In the genomic region with DNA sequence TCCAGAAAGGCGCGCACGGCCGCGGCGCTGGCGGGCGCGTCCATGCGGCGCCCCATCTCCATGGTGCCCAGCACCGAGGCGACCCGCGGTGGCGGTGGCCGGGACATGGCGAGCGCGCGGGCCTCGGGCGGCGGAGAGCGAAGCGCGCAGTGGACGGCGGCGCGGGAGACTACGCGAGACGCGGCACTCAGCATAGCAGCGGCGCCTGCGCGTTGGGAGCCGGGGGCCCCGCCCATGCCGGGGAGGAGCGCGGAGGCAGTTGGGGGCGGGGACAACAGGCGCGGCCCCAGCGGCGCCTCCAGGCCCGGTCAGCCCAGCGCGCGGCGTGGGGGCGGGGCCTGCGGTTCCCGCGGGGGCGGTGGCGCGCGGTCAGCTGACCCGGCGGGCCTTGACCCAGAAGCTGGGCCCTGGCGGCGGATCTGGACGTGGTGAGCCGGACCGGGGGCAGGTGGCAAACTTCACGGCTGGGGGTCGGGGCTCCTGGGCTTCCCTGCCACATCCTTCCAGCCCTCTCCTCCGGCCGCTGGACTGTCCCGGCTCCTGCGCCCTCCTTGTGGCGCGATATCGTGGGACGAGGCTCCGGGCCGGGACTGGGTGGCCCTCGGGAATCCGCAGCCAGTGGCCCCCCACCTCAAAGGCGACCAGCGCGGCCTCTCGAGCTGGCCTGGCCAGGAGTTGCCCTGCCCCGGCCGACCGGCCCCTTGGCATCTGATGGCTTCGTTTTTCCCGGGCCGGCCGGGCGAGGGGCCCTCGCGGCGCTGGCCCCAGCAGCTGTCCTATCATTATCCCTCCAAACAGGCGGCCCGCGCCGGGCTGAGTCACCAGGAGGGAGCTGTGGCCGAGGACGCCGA, we compare ENCODE assay signal across 8 cellular contexts. TPM values are rescaled to one million over a fixed set of nuclear protein-coding genes. Genes with fewer than 3 reads are reported as not detected.
A peak's percentile ranks its signal among the peaks of the same experiment; 100 is the strongest.
DNase-seq lines count a peak whose midpoint lies in the region; ATAC-seq and TF ChIP-seq lines count a peak whose summit lies in the region.

A gene (minus strand): TSS at position 214 of the 851 bp plus-strand sequence. CDS start 20 bp downstream, at position 194.
A gene with protein sequence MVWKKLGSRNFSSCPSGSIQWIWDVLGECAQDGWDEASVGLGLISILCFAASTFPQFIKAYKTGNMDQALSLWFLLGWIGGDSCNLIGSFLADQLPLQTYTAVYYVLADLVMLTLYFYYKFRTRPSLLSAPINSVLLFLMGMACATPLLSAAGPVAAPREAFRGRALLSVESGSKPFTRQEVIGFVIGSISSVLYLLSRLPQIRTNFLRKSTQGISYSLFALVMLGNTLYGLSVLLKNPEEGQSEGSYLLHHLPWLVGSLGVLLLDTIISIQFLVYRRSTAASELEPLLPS (plus strand): TSS at position 396 of the 851 bp plus-strand sequence. CDS start 5,352 bp downstream, outside the sequence.

- H3K4me2 ChIP-seq in parathyroid adenoma (ENCODE audit: low read length), result peak within 1 kb of the TSS; percentile 98

- peak; percentile 48 to 93 for TF ChIP-seq POLR2A in thyroid gland (IDR thresholded peaks at IDR 0.05)

- H3K9ac ChIP-seq in adipocyte (ENCODE audit: low read length) (peak within 1 kb of the TSS; percentile 94), parathyroid adenoma (peak within 1 kb of the TSS; percentile 72)

- peaks cover 32% of the 10 kb centered on the region for H3K4me1 ChIP-seq in adipocyte (ENCODE audit: control insufficient read depth, insufficient read depth, low read length)
- H3K4me1 ChIP-seq in parathyroid adenoma, result no peaks in the 10 kb centered on the region
- peaks cover 9 to 20% of the 10 kb centered on the region in 2 donors for H3K4me1 ChIP-seq in thyroid gland

- H3K27me3 ChIP-seq in adipocyte (replicated peaks; ENCODE audit: control insufficient read depth, insufficient read depth, low read length) (no peaks in the 10 kb centered on the region), parathyroid adenoma (ENCODE audit: control insufficient read depth, insufficient read depth, low read length) (no peaks in the 10 kb centered on the region), thyroid gland (no peaks in the 10 kb centered on the region)

- intact Hi-C loops in Right ventricle myocardium superior (cut with DNase I), result no loop called here
- intact Hi-C loops in thyroid gland (cut with DNase I), result no loop called here

- TF ChIP-seq CTCF in GM12864 (IDR thresholded peaks at IDR 0.05; ENCODE audit: low read depth, low read length, missing control alignments) (no peak), parathyroid adenoma (IDR thresholded peaks at IDR 0.05) (no peak), thyroid gland (IDR thresholded peaks at IDR 0.05) (peak in 1 of 6 experiments; percentile 44)

- H3K79me2 ChIP-seq in parathyroid adenoma, result peaks cover under 1% of the 10 kb centered on the region

- peak within 1 kb of the TSS; percentile 86 for H2AFZ ChIP-seq in parathyroid adenoma

- H3K4me3 ChIP-seq in GM12864 (ENCODE audit: low read depth, low read length) (peak within 1 kb of the TSS; percentile 88), adipocyte (ENCODE audit: low read length) (peak within 1 kb of the TSS; percentile 93), parathyroid adenoma (ENCODE audit: low read depth, low read length) (peak within 1 kb of the TSS; percentile 89), thyroid gland (replicated peaks in 1 of 3) (peak within 1 kb of the TSS; percentile 64 to 90 (median 87))

- H3K36me3 ChIP-seq in adipocyte (ENCODE audit: control insufficient read depth, insufficient read depth, low read length, severe bottlenecking), result peaks cover 22% of the 10 kb centered on the region
- no peaks in the 10 kb centered on the region for H3K36me3 ChIP-seq in parathyroid adenoma (ENCODE audit: control insufficient read depth, insufficient read depth, low read length)
- peaks cover 12 to 13% of the 10 kb centered on the region in 2 donors for H3K36me3 ChIP-seq in thyroid gland

- H3K9me3 ChIP-seq in adipocyte (ENCODE audit: control insufficient read depth, low read length) (no peaks in the 10 kb centered on the region), parathyroid adenoma (ENCODE audit: control insufficient read depth, low read length) (no peaks in the 10 kb centered on the region), thyroid gland (no peaks in the 10 kb centered on the region)

- peak; percentile 80 for ATAC-seq in HG02678 (IDR thresholded peaks at IDR 0.05; ENCODE audit: unreplicated experiment)
- peak; percentile 98 for ATAC-seq in Right ventricle myocardium superior (ENCODE audit: poor library complexity)

- DNase-seq in GM12864 (ENCODE audit: low read depth), result peak; percentile 57
- DNase-seq in NCI-H1105 treated with DMSO at 0.1 percent for 48 hours (lab: John Stamatoyannopoulos, UW), result peak; percentile 90
- DNase-seq in SW 1271 (lab: John Stamatoyannopoulos, UW), result peak; percentile 70 to 76
- DNase-seq in adipocyte (ENCODE audit: low read depth), result peak; percentile 99
- DNase-seq in Right ventricle myocardium superior, result peak; percentile 96
- peak; percentile 93 for DNase-seq in thyroid gland

- peak within 1 kb of the TSS; percentile 53 for H3K27ac ChIP-seq in parathyroid adenoma
- peak within 1 kb of the TSS; percentile 22 to 84 (median 75) for H3K27ac ChIP-seq in thyroid gland

- WGBS in thyroid gland, 2 donors, result 0% methylated on average over 1 to 37 of the region's 105 CpGs

RNA-seq across cellular contexts. Expression of the first gene that starts in this region (rescaled TPM):
- total RNA-seq in Right ventricle myocardium superior (40.6 TPM), thyroid gland (100 to 1,000 TPM in 2 of 4 donors, 10 to 100 TPM in 2; 70.8 to 136 (median 110) TPM)

RNA-seq across cellular contexts. Expression of the second gene that starts in this region (rescaled TPM):
- total RNA-seq in Right ventricle myocardium superior (5.8 TPM), thyroid gland (10 to 100 TPM; 17.6 to 24.6 (median 17.8) TPM)

Comparison
In these comparisons a context has a peak if more than half of its experiments do, and no peak if none do; other contexts are left out.
1. Peak in every context shown above with its lines: DNase-seq, ATAC-seq, H3K4me3 ChIP-seq and H3K27ac ChIP-seq.